21 cellular contexts compared by ENCODE assay signal in the genomic region with DNA sequence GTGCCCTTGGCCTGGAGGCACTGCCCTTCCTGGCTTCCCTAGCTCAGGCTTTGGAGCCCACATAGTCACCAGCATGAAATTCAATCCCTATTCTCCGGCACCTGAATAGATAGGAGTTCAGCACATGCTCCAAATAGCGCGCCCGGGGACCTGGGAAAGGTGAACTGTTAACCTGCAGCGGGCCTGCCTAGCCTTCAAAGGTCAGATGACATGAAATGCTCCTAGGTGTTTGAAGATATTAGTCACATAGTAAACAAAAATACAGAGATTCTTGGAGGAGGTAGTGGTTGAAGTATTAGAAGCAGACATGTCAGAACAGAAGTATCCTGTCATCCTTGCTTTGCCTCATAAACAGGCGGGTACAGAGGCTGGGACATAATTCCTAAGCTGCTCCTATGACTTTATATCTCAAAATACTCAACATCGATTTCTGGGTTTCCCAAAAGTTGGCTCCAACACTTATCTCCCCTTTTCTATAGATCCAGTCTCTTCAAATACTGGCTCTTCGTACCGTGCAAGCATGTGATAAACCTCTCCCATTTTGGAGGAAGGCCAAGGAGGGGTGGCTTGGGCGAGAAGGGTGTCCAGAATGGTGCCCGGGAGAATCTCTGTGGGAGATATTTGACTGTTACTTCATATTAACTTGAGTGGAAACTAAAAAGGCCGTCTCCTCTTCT.
DNase-seq lines count a peak whose midpoint lies in the region; ATAC-seq and TF ChIP-seq lines count a peak whose summit lies in the region.
"Had no signal": no experiment of that assay in that cellular context is flagged by ENCODE, and none has a peak within 500 bp of the region (broad histone marks: within the 10 kb centered on the region; RNA-seq: fewer than 3 reads in every experiment).

No MANE protein-coding gene starts in this region.

- H3K4me1 ChIP-seq in HCT116 (ENCODE audit: control insufficient read depth in 1 of 2, insufficient read depth in 2 of 2, low read length in 2 of 2) (peaks cover 6 to 7% of the 10 kb centered on the region in 2 experiments; a peak in 3 of 4 replicates), PC-9 (replicated peaks; ENCODE audit: insufficient read depth) (peaks cover 8% of the 10 kb centered on the region; the same call in 1 of the 2 replicates), endodermal cell (ENCODE audit: control insufficient read depth, insufficient read depth, low read length) (no peaks in the 10 kb centered on the region)
- H3K4me1 ChIP-seq: spleen had no signal

- H3K4me3 Mint-ChIP-seq in activated CD4-positive, alpha-beta memory T cell treated with anti-CD3 and anti-CD28 coated beads, Interleukin-2, amount 10 ng/mL, durations not matched to agents 7 days and 5 days: no peak overlapping the region
- no peak overlapping the region for H3K4me3 Mint-ChIP-seq in endodermal cell
- H3K4me3 Mint-ChIP-seq: activated T-cell treated with anti-CD3 and anti-CD28 coated beads, Interleukin-2, amount 50 U/mL, for 24 hours had no signal

- POLR2A ChIA-PET in HCT116 (lab: Charles Lee): no interaction called here
- POLR2A ChIA-PET in PC-9 (lab: Charles Lee; ENCODE audit: unreplicated experiment): interaction anchor here (0.6 to 0.7 kb wide), 3 partner anchors 191 to 1507 kb away, joined by 3 read pairs; no protein-coding TSS in a partner anchor
- POLR2A ChIA-PET in activated CD4-positive, alpha-beta memory T cell treated with anti-CD3 and anti-CD28 coated beads, Interleukin-2, amount 10 ng/mL, durations not matched to agents 7 days and 5 days (lab: Charles Lee): no interaction called here

- H3K9me2 ChIP-seq in HCT116 (ENCODE audit: insufficient read depth) (no peaks in the 10 kb centered on the region), PC-9 (ENCODE audit: insufficient read depth) (no peaks in the 10 kb centered on the region)

- intact Hi-C loops in HCT116 (cut with micrococcal nuclease): loop anchor here (5.0 kb wide), 1 partner anchor 43 kb away; no protein-coding TSS in a partner anchor
- intact Hi-C loops in PC-9 (cut with micrococcal nuclease; ENCODE audit: unreplicated experiment): loop anchor here (1.0 to 5.0 kb wide), 4 partner anchors 49 to 233 kb away; a partner anchor contains a TSS

- H3K27ac Mint-ChIP-seq in activated CD4-positive, alpha-beta memory T cell treated with anti-CD3 and anti-CD28 coated beads, Interleukin-2, amount 10 ng/mL, durations not matched to agents 7 days and 5 days: no peak overlapping the region
- H3K27ac Mint-ChIP-seq in endodermal cell: no peak overlapping the region
- H3K27ac Mint-ChIP-seq: activated T-cell treated with anti-CD3 and anti-CD28 coated beads, Interleukin-2, amount 50 U/mL, for 24 hours had no signal

- BruUV-seq in HCT116 (replicated peaks; lab: Mats Ljungman, UMichigan) (no TSS peak), PC-9 (replicated peaks; lab: Mats Ljungman, UMichigan) (no TSS peak)

- TF ChIP-seq CTCF in HCT116 (IDR thresholded peaks at IDR 0.05 in 2 of 3, conservative IDR thresholded peaks at IDR 0.05 in 1 of 3; ENCODE audit: borderline replicate concordance in 1 of 3, insufficient read depth in 1 of 3, low read depth in 2 of 3, low read length in 2 of 3): no peak
- TF ChIP-seq CTCF in PC-9 (conservative IDR thresholded peaks at IDR 0.05): no peak
- TF ChIP-seq CTCF in endodermal cell (conservative IDR thresholded peaks at IDR 0.05): no peak

- H3K27ac ChIP-seq in HCT116 (ENCODE audit: low read depth, low read length) (no peak overlapping the region), PC-9 (no peak overlapping the region), skin epidermis (peak overlapping the region in 12 of 21 experiments; percentile 6 to 76 (median 58)), endodermal cell (ENCODE audit: low read depth, low read length) (no peak overlapping the region)
- H3K27ac ChIP-seq: cardiac muscle cell, neutrophil, spleen, thyroid gland had no signal

- TF ChIP-seq RAD21 in HCT116 (IDR thresholded peaks at IDR 0.05; ENCODE audit: low read depth): no peak

- H3K36me3 ChIP-seq in HCT116 (ENCODE audit: control insufficient read depth in 1 of 2, insufficient read depth in 2 of 2, low read length in 2 of 2) (no peaks in the 10 kb centered on the region), PC-9 (ENCODE audit: low read depth) (no peaks in the 10 kb centered on the region), endodermal cell (ENCODE audit: control insufficient read depth, insufficient read depth, low read length) (no peaks in the 10 kb centered on the region)
- H3K36me3 ChIP-seq: cardiac muscle cell, neutrophil, spleen, thyroid gland had no signal

- no peaks in the 10 kb centered on the region for H3K36me3 Mint-ChIP-seq in activated CD4-positive, alpha-beta memory T cell treated with anti-CD3 and anti-CD28 coated beads, Interleukin-2, amount 10 ng/mL, durations not matched to agents 7 days and 5 days (ENCODE audit: low read depth)
- no peaks in the 10 kb centered on the region for H3K36me3 Mint-ChIP-seq in endodermal cell (ENCODE audit: low read depth)

- H3K27me3 Mint-ChIP-seq in activated CD4-positive, alpha-beta memory T cell treated with anti-CD3 and anti-CD28 coated beads, Interleukin-2, amount 10 ng/mL, durations not matched to agents 7 days and 5 days: no peaks in the 10 kb centered on the region
- H3K27me3 Mint-ChIP-seq in endodermal cell (ENCODE audit: insufficient read depth): no peaks in the 10 kb centered on the region
- H3K27me3 Mint-ChIP-seq: activated T-cell treated with anti-CD3 and anti-CD28 coated beads, Interleukin-2, amount 50 U/mL, for 24 hours had no signal

- H2AFZ ChIP-seq in HCT116 (ENCODE audit: low read depth, low read length, poor library complexity, severe bottlenecking): no peak overlapping the region
- H2AFZ ChIP-seq in PC-9: no peak overlapping the region

- no peak for TF ChIP-seq POLR2A in HCT116 (IDR thresholded peaks at IDR 0.05; ENCODE audit: borderline replicate concordance, extremely low read depth, insufficient read depth, insufficient read length)

- H4K20me1 ChIP-seq in HCT116 (ENCODE audit: insufficient read depth): no peaks in the 10 kb centered on the region
- no peaks in the 10 kb centered on the region for H4K20me1 ChIP-seq in PC-9 (ENCODE audit: insufficient read depth)

- H3K9ac ChIP-seq in HCT116 (ENCODE audit: low read length) (no peak overlapping the region), endodermal cell (ENCODE audit: extremely low read depth, low read length, poor library complexity, severe bottlenecking) (no peak overlapping the region)

- H3K9me3 ChIP-seq in HCT116 (ENCODE audit: control insufficient read depth in 1 of 2, insufficient read depth in 1 of 2, low read depth in 1 of 2, low read length in 2 of 2): no peaks in the 10 kb centered on the region
- H3K9me3 ChIP-seq in PC-9 (ENCODE audit: insufficient read depth, low read depth): no peaks in the 10 kb centered on the region
- no peaks in the 10 kb centered on the region for H3K9me3 ChIP-seq in endodermal cell (ENCODE audit: control insufficient read depth, low read length)
- H3K9me3 ChIP-seq: neutrophil, spleen, thyroid gland had no signal

- ATAC-seq in HCT116: no peak
- peak; percentile 83 for ATAC-seq in esophagus mucosa
- ATAC-seq in GM19324 (IDR thresholded peaks at IDR 0.05; ENCODE audit: low FRiP score, unreplicated experiment): no peak

- WGBS in endodermal cell (ENCODE audit: insufficient coverage in 1 of 2, insufficient read length in 1 of 2), 2 experiments: 94 to 97% methylated on average over 6 to 12 of the region's 12 CpGs

- H3K4me2 ChIP-seq in HCT116 (ENCODE audit: low read length) (0 out of 2 replicates have a peak overlapping the region, but pooled peaks have one; percentile 7), PC-9 (peak overlapping the region; percentile 15; the same call in 1 of the 2 replicates)

- CTCF ChIA-PET in HCT116 (lab: Charles Lee) (interaction anchor here (1.3 kb wide), 1 partner anchor 44 kb away, joined by 4 read pairs; no protein-coding TSS in a partner anchor), PC-9 (lab: Charles Lee) (interaction anchor here (1.0 kb wide), 1 partner anchor 44 kb away, joined by 3 read pairs; no protein-coding TSS in a partner anchor)
- CTCF ChIA-PET in activated CD4-positive, alpha-beta memory T cell treated with anti-CD3 and anti-CD28 coated beads, Interleukin-2, amount 10 ng/mL, durations not matched to agents 7 days and 5 days (lab: Charles Lee): interaction anchor here (0.9 kb wide), 1 partner anchor 232 kb away, joined by 3 read pairs; no protein-coding TSS in a partner anchor

- H3K79me2 ChIP-seq in HCT116 (ENCODE audit: insufficient read depth, low read length): no peaks in the 10 kb centered on the region
- H3K79me2 ChIP-seq in PC-9 (ENCODE audit: low read depth): no peaks in the 10 kb centered on the region

- RAD21 ChIA-PET in HCT116 (lab: Charles Lee; ENCODE audit: low non-redundant PET in 1 of 2, low total read pairs in 2 of 2, uncharacterized antibody in 2 of 2, unreplicated experiment in 2 of 2): no interaction called here

- DNase-seq in HCT116 (ENCODE audit: low read depth, low spot score) (no peak), PC-9 (peak; percentile 69 to 89), endodermal cell (no peak)
- no peak for DNase-seq in activated CD4-positive, alpha-beta memory T cell treated with anti-CD3 and anti-CD28 coated beads, Interleukin-2, amount 10 ng/mL, durations not matched to agents 7 days and 5 days
- DNase-seq: activated CD4-positive, CD25-positive, alpha-beta regulatory T cell treated with anti-CD3 and anti-CD28 coated beads, Interleukin-2, amount 50 U/mL, for 72 hours; activated CD8-positive, alpha-beta memory T cell treated with anti-CD3 and anti-CD28 coated beads for 24 hours; activated T-cell treated with anti-CD3 and anti-CD28 coated beads, Interleukin-2, amount 50 U/mL, for 24 hours; foreskin melanocyte; hippocampal formation; islet precursor cell; NCI-H2107; NCI-H526 treated with DMSO at 0.1 percent for 48 hours; spleen; stimulated activated CD4-positive, alpha-beta T cell treated with anti-CD3 and anti-CD28 coated beads, Interleukin-4, amount 100 ng/mL, for 1 hour; stimulated activated naive CD4-positive, alpha-beta T cell; thyroid gland had no signal

- H3K9me3 Mint-ChIP-seq in activated CD4-positive, alpha-beta memory T cell treated with anti-CD3 and anti-CD28 coated beads, Interleukin-2, amount 10 ng/mL, durations not matched to agents 7 days and 5 days: no peaks in the 10 kb centered on the region
- no peaks in the 10 kb centered on the region for H3K9me3 Mint-ChIP-seq in endodermal cell
- H3K9me3 Mint-ChIP-seq: activated T-cell treated with anti-CD3 and anti-CD28 coated beads, Interleukin-2, amount 50 U/mL, for 24 hours had no signal

- no peaks in the 10 kb centered on the region for H3K4me1 Mint-ChIP-seq in activated CD4-positive, alpha-beta memory T cell treated with anti-CD3 and anti-CD28 coated beads, Interleukin-2, amount 10 ng/mL, durations not matched to agents 7 days and 5 days
- H3K4me1 Mint-ChIP-seq in endodermal cell: peaks cover 12% of the 10 kb centered on the region

- no peaks in the 10 kb centered on the region for H3F3A ChIP-seq in PC-9 (ENCODE audit: insufficient read depth, low read depth)

- H3K27me3 ChIP-seq in HCT116 (ENCODE audit: insufficient read depth, low read length) (no peaks in the 10 kb centered on the region), PC-9 (ENCODE audit: insufficient read depth, low read depth) (peaks cover 4% of the 10 kb centered on the region; the same call in 1 of the 2 replicates), endodermal cell (ENCODE audit: control insufficient read depth, insufficient read depth, low read length, poor library complexity, severe bottlenecking) (no peaks in the 10 kb centered on the region)
- H3K27me3 ChIP-seq: cardiac muscle cell, neutrophil, spleen, thyroid gland had no signal

- H3K4me3 ChIP-seq in HCT116 (replicated peaks in 1 of 2; ENCODE audit: low read depth in 1 of 2, low read length in 2 of 2) (no peak overlapping the region), PC-9 (no peak overlapping the region), skin epidermis (no peak overlapping the region), endodermal cell (ENCODE audit: low read length) (no peak overlapping the region)
- H3K4me3 ChIP-seq: cardiac muscle cell, spleen, thyroid gland had no signal

Comparison
In these comparisons a context has a peak if more than half of its experiments do, and no peak if none do; other contexts are left out.
1. DNase-seq: peak in PC-9 (2 of 2); none in HCT116 (single experiment), activated CD4-positive, alpha-beta memory T cell treated with anti-CD3 and anti-CD28 coated beads, Interleukin-2, amount 10 ng/mL, durations not matched to agents 7 days and 5 days (single experiment) and endodermal cell (single experiment).
2. H3K27ac ChIP-seq: peak in skin epidermis (12 of 21); none in HCT116 (single experiment), PC-9 (single experiment) and endodermal cell (single experiment).